Comparison of ENCODE assay signal across 1 cellular context in genomic region chr7:966291-967069, GRCh38.
TF ChIP-seq lines count a peak whose summit lies in the region.

No MANE protein-coding gene starts in this region.

TF ChIP-seq in SK-N-SH treated with all-trans-retinoic acid at 6 μM for 48 hours, 23 proteins besides CTCF, POLR2A, EP300 and RAD21 (continued from another document):
- TF ChIP-seq, protein P1, sequence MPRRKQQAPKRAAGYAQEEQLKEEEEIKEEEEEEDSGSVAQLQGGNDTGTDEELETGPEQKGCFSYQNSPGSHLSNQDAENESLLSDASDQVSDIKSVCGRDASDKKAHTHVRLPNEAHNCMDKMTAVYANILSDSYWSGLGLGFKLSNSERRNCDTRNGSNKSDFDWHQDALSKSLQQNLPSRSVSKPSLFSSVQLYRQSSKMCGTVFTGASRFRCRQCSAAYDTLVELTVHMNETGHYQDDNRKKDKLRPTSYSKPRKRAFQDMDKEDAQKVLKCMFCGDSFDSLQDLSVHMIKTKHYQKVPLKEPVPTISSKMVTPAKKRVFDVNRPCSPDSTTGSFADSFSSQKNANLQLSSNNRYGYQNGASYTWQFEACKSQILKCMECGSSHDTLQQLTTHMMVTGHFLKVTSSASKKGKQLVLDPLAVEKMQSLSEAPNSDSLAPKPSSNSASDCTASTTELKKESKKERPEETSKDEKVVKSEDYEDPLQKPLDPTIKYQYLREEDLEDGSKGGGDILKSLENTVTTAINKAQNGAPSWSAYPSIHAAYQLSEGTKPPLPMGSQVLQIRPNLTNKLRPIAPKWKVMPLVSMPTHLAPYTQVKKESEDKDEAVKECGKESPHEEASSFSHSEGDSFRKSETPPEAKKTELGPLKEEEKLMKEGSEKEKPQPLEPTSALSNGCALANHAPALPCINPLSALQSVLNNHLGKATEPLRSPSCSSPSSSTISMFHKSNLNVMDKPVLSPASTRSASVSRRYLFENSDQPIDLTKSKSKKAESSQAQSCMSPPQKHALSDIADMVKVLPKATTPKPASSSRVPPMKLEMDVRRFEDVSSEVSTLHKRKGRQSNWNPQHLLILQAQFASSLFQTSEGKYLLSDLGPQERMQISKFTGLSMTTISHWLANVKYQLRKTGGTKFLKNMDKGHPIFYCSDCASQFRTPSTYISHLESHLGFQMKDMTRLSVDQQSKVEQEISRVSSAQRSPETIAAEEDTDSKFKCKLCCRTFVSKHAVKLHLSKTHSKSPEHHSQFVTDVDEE (CRISPR knock-in tag; IDR thresholded peaks at IDR 0.05), result no peak
- TF ChIP-seq OSR1 (CRISPR knock-in tag; IDR thresholded peaks at IDR 0.05) (no peak), RARB (CRISPR knock-in tag; IDR thresholded peaks at IDR 0.05) (no peak), ZNF70 (CRISPR knock-in tag; IDR thresholded peaks at IDR 0.05) (no peak)
- TF ChIP-seq, protein P2, sequence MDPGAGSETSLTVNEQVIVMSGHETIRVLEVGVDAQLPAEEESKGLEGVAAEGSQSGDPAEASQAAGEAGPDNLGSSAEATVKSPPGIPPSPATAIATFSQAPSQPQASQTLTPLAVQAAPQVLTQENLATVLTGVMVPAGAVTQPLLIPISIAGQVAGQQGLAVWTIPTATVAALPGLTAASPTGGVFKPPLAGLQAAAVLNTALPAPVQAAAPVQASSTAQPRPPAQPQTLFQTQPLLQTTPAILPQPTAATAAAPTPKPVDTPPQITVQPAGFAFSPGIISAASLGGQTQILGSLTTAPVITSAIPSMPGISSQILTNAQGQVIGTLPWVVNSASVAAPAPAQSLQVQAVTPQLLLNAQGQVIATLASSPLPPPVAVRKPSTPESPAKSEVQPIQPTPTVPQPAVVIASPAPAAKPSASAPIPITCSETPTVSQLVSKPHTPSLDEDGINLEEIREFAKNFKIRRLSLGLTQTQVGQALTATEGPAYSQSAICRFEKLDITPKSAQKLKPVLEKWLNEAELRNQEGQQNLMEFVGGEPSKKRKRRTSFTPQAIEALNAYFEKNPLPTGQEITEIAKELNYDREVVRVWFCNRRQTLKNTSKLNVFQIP (CRISPR knock-in tag; IDR thresholded peaks at IDR 0.05; ENCODE audit: borderline replicate concordance, low read depth), result no peak
